ENCODE assay signal across 1 cellular context in genomic region chr11:57667715-57668466, GRCh38.
TF ChIP-seq lines count a peak whose summit lies in the region.

Gene ZDHHC5, plus strand, starts transcription at chr11:57668114. Its CDS starts 4,977 bp downstream, at chr11:57673091.

TF ChIP-seq in K562, 482 proteins besides CTCF, POLR2A, EP300 and RAD21 (continued from another document and continues in another):
- TF ChIP-seq, protein P1, sequence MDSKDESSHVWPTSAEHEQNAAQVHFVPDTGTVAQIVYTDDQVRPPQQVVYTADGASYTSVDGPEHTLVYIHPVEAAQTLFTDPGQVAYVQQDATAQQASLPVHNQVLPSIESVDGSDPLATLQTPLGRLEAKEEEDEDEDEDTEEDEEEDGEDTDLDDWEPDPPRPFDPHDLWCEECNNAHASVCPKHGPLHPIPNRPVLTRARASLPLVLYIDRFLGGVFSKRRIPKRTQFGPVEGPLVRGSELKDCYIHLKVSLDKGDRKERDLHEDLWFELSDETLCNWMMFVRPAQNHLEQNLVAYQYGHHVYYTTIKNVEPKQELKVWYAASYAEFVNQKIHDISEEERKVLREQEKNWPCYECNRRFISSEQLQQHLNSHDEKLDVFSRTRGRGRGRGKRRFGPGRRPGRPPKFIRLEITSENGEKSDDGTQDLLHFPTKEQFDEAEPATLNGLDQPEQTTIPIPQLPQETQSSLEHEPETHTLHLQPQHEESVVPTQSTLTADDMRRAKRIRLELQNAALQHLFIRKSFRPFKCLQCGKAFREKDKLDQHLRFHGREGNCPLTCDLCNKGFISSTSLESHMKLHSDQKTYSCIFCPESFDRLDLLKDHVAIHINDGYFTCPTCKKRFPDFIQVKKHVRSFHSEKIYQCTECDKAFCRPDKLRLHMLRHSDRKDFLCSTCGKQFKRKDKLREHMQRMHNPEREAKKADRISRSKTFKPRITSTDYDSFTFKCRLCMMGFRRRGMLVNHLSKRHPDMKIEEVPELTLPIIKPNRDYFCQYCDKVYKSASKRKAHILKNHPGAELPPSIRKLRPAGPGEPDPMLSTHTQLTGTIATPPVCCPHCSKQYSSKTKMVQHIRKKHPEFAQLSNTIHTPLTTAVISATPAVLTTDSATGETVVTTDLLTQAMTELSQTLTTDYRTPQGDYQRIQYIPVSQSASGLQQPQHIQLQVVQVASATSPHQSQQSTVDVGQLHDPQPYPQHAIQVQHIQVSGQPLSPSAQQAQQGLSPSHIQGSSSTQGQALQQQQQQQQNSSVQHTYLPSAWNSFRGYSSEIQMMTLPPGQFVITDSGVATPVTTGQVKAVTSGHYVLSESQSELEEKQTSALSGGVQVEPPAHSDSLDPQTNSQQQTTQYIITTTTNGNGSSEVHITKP (IDR thresholded peaks at IDR 0.05; ENCODE audit: partially characterized antibody): no peak
- TF ChIP-seq HNRNPL (IDR thresholded peaks at IDR 0.05; ENCODE audit: low read depth, low read length) (peak; percentile 89; the same call in 1 of the 2 replicates), SRSF7 (optimal IDR thresholded peaks at IDR 0.05; ENCODE audit: low read depth, low read length) (no peak), HMBOX1 (IDR thresholded peaks at IDR 0.05) (no peak), DDX20 (tag; IDR thresholded peaks at IDR 0.05; ENCODE audit: low read depth) (no peak), ZC3H4 (CRISPR knock-in tag; IDR thresholded peaks at IDR 0.05; ENCODE audit: borderline replicate concordance) (no peak), ZNF764 (CRISPR knock-in tag; IDR thresholded peaks at IDR 0.05; ENCODE audit: low read depth) (0 out of 2 replicates have a peak, but pooled peaks have one; percentile 57), DACH1 (IDR thresholded peaks at IDR 0.05; ENCODE audit: partially characterized antibody) (no peak), RFX5 (IDR thresholded peaks at IDR 0.05; ENCODE audit: low read depth, low read length) (0 out of 2 replicates have a peak, but pooled peaks have one; percentile 4), CBX5 (IDR thresholded peaks at IDR 0.05; ENCODE audit: borderline replicate concordance, low read depth) (peak; percentile 67; the same call in 1 of the 2 replicates), XRCC4 (IDR thresholded peaks at IDR 0.05; ENCODE audit: extremely low read depth, insufficient read depth, insufficient read length) (no peak), ZNF146 (CRISPR knock-in tag; IDR thresholded peaks at IDR 0.05; ENCODE audit: unreplicated experiment) (no peak), ZNF143 (CRISPR knock-in tag; IDR thresholded peaks at IDR 0.05) (no peak), ZNF134 (CRISPR knock-in tag; conservative IDR thresholded peaks at IDR 0.05) (no peak), NFXL1 (CRISPR knock-in tag; IDR thresholded peaks at IDR 0.05) (no peak), ZNF444 (CRISPR knock-in tag; IDR thresholded peaks at IDR 0.05) (no peak), HDAC2 (IDR thresholded peaks at IDR 0.05) (no peak), FOXP1 (CRISPR knock-in tag; IDR thresholded peaks at IDR 0.05) (peak; percentile 75), ZNF280B (CRISPR knock-in tag; IDR thresholded peaks at IDR 0.05) (no peak), ZNF12 (CRISPR knock-in tag; IDR thresholded peaks at IDR 0.05) (0 out of 2 replicates have a peak, but pooled peaks have one; percentile 46), POU5F1 (IDR thresholded peaks at IDR 0.05; ENCODE audit: borderline replicate concordance, low read depth, low read length, partially characterized antibody) (no peak), SIN3A (IDR thresholded peaks at IDR 0.05; ENCODE audit: borderline replicate concordance in 2 of 2, control insufficient read depth in 1 of 2, low read depth in 2 of 2, low read length in 2 of 2) (peak; percentile 44 to 86), NFIX (CRISPR knock-in tag; IDR thresholded peaks at IDR 0.05; ENCODE audit: low read depth) (no peak), FIP1L1 (IDR thresholded peaks at IDR 0.05; ENCODE audit: low read depth, low read length, poor library complexity, severe bottlenecking) (peak; percentile 86), CGGBP1 (CRISPR knock-in tag; IDR thresholded peaks at IDR 0.05) (no peak), DPF2 (IDR thresholded peaks at IDR 0.05) (no peak), MYNN (IDR thresholded peaks at IDR 0.05) (no peak), MYNN (CRISPR knock-in tag; IDR thresholded peaks at IDR 0.05) (no peak), ZNF347 (CRISPR knock-in tag; IDR thresholded peaks at IDR 0.05; ENCODE audit: low read depth) (no peak), KLF13 (tag; IDR thresholded peaks at IDR 0.05; ENCODE audit: borderline replicate concordance, low read depth) (peak; percentile 79), ATF6 (CRISPR knock-in tag; IDR thresholded peaks at IDR 0.05) (no peak; the same call in 1 of the 2 replicates), ZNF717 (CRISPR knock-in tag; IDR thresholded peaks at IDR 0.05) (no peak), JUNB (CRISPR knock-in tag; conservative IDR thresholded peaks at IDR 0.05) (no peak)
- TF ChIP-seq, protein P2, sequence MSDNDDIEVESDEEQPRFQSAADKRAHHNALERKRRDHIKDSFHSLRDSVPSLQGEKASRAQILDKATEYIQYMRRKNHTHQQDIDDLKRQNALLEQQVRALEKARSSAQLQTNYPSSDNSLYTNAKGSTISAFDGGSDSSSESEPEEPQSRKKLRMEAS (CRISPR knock-in tag; IDR thresholded peaks at IDR 0.05): peak; percentile 85
- TF ChIP-seq, protein P3, sequence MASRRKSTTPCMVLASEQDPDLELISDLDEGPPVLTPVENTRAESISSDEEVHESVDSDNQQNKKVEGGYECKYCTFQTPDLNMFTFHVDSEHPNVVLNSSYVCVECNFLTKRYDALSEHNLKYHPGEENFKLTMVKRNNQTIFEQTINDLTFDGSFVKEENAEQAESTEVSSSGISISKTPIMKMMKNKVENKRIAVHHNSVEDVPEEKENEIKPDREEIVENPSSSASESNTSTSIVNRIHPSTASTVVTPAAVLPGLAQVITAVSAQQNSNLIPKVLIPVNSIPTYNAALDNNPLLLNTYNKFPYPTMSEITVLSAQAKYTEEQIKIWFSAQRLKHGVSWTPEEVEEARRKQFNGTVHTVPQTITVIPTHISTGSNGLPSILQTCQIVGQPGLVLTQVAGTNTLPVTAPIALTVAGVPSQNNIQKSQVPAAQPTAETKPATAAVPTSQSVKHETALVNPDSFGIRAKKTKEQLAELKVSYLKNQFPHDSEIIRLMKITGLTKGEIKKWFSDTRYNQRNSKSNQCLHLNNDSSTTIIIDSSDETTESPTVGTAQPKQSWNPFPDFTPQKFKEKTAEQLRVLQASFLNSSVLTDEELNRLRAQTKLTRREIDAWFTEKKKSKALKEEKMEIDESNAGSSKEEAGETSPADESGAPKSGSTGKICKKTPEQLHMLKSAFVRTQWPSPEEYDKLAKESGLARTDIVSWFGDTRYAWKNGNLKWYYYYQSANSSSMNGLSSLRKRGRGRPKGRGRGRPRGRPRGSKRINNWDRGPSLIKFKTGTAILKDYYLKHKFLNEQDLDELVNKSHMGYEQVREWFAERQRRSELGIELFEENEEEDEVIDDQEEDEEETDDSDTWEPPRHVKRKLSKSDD (conservative IDR thresholded peaks at IDR 0.05; ENCODE audit: low read length): no peak
- TF ChIP-seq, protein P4, sequence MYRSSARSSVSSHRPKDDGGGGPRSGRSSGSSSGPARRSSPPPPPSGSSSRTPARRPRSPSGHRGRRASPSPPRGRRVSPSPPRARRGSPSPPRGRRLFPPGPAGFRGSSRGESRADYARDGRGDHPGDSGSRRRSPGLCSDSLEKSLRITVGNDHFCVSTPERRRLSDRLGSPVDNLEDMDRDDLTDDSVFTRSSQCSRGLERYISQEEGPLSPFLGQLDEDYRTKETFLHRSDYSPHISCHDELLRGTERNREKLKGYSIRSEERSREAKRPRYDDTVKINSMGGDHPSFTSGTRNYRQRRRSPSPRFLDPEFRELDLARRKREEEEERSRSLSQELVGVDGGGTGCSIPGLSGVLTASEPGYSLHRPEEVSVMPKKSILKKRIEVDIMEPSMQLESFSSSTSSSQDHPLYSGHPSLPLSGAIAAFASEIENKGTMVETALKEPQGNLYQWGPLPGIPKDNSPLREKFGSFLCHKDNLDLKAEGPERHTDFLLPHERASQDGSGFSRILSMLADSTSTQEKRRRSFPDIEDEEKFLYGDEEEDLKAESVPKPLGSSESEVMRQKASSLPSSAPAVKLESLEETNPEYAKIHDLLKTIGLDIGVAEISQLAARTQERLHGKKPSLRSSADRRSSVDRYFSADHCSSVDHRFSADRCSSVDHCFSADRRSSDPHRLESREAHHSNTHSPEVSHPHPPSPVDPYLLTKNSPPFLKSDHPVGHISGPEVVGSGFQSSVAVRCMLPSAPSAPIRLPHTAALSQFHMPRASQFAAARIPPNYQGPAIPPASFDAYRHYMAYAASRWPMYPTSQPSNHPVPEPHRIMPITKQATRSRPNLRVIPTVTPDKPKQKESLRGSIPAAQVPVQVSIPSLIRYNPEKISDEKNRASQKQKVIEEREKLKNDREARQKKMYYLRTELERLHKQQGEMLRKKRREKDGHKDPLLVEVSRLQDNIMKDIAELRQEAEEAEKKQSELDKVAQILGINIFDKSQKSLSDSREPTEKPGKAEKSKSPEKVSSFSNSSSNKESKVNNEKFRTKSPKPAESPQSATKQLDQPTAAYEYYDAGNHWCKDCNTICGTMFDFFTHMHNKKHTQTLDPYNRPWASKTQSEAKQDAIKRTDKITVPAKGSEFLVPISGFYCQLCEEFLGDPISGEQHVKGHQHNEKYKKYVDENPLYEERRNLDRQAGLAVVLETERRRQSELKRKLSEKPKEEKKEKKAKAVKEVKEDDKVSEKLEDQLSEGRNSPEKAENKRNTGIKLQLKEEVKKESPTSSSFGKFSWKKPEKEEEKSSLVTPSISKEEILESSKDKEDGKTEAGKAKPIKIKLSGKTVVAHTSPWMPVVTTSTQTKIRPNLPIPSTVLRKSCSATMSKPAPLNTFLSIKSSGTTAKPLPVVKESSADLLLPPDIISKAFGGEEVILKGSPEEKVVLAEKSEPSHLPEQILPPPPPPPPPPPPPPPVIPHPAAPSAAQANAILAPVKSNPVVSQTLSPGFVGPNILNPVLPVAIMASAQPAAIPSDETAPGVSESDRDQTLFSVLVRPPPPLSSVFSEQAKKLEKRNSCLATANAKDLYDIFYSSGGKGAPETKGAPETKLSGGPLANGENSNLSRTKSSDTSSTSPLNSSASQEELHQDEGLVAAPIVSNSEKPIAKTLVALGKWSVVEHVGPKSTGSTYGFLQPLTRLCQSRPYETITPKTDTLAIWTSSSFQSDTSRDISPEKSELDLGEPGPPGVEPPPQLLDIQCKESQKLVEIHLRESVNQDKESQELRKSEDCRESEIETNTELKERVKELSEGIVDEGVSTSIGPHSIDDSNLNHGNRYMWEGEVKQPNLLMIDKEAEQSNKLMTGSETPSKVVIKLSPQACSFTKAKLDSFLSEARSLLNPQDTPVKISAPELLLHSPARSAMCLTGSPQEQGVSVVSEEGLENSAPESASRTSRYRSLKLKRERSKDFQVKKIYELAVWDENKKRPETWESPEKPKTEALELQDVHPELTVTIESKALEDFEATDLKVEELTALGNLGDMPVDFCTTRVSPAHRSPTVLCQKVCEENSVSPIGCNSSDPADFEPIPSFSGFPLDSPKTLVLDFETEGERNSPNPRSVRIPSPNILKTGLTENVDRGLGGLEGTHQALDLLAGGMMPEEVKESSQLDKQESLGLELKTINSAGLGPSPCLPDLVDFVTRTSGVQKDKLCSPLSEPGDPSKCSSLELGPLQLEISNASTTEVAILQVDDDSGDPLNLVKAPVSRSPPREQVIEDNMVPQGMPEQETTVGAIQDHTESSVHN (IDR thresholded peaks at IDR 0.05; ENCODE audit: borderline replicate concordance in 1 of 2, low read depth in 1 of 2): no peak
- TF ChIP-seq, protein P5, sequence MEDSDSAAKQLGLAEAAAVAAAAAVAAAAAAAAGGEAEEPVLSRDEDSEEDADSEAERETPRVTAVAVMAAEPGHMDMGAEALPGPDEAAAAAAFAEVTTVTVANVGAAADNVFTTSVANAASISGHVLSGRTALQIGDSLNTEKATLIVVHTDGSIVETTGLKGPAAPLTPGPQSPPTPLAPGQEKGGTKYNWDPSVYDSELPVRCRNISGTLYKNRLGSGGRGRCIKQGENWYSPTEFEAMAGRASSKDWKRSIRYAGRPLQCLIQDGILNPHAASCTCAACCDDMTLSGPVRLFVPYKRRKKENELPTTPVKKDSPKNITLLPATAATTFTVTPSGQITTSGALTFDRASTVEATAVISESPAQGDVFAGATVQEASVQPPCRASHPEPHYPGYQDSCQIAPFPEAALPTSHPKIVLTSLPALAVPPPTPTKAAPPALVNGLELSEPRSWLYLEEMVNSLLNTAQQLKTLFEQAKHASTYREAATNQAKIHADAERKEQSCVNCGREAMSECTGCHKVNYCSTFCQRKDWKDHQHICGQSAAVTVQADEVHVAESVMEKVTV (CRISPR knock-in tag; IDR thresholded peaks at IDR 0.05): no peak
- TF ChIP-seq, protein P6, sequence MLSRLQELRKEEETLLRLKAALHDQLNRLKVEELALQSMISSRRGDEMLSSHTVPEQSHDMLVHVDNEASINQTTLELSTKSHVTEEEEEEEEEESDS (CRISPR knock-in tag; IDR thresholded peaks at IDR 0.05): no peak
